In the genomic region with DNA sequence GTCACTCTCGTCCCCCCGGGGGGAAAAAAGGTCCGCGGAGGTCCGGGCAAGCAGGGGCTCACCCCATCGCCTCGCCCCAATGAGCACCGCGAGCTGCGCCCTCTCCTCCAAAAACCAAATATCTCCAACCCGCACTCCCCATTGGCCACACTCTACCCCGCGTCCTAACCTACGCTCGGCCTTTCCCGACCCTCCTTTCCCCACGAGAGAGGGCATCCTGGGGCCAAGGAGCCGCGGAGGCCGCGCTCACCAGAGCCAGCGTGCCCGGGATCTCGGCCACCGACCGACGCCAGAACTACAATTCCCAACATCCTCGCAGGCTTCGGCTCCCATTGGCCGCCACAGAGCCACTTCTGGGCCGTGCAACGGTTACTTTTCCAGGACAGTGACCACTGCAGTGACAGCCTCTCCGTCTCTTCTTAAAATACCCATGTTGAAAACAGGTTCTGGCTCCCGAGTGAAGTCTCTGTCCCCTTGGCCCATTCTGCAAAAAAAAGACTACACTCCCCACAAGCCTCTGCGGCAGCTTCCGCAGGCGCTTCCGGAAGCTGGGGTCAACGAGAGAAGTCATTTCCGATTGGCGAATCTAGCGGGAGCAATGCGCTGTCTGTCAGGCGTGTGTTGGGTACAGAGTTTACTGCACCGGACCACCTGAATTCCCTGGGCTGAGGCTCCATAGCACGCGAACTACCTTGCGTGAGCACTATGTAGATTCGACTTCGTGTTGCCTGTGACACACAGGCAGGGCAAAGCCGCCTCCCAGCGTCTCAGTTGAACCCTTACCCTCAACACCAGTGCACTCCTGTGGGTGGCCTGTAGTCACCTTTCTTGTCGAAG, we compare ENCODE assay signal across 8 cellular contexts. TPM values are rescaled to one million over a fixed set of nuclear protein-coding genes. Genes with fewer than 3 reads are reported as not detected.
A peak's percentile ranks its signal among the peaks of the same experiment; 100 is the strongest.
DNase-seq lines count a peak whose midpoint lies in the region; ATAC-seq, FAIRE-seq and TF ChIP-seq lines count a peak whose summit lies in the region.

Gene ZNF343, minus strand, starts transcription at position 285 of the 837 bp plus-strand sequence. CDS start 15,020 bp downstream, outside the sequence.

- peaks cover 13% of the 10 kb centered on the region for H3K79me2 ChIP-seq in Loucy (ENCODE audit: insufficient read depth, low read length)

- peak within 1 kb of the TSS; percentile 100 for H2AFZ ChIP-seq in Loucy (ENCODE audit: low read length)

- TF ChIP-seq CTCF in Loucy (conservative IDR thresholded peaks at IDR 0.05; ENCODE audit: low read length): no peak
- peak in 1 of 4 experiments; percentile 6 for TF ChIP-seq CTCF in gastroesophageal sphincter (IDR thresholded peaks at IDR 0.05)
- no peak for TF ChIP-seq CTCF in suprapubic skin (IDR thresholded peaks at IDR 0.05)

- peak within 1 kb of the TSS; percentile 80 for H3K9ac ChIP-seq in Loucy (ENCODE audit: low read depth, low read length, poor library complexity, severe bottlenecking)

- DNase-seq in H7 (peak; percentile 86), SJCRH30 (peak; percentile 74 to 85), non-pigmented ciliary epithelial cell (ENCODE audit: low read depth) (peak; percentile 36), suprapubic skin (ENCODE audit: low spot score in 2 of 2) (peak; percentile 86 to 89)
- DNase-seq in activated naive CD4-positive, alpha-beta T cell (lab: John Stamatoyannopoulos, UW): peak; percentile 24 to 57 (median 51)

- WGBS in gastroesophageal sphincter (ENCODE audit: low coverage in 1 of 2), 2 donors: 0 to 2% methylated on average over 10 to 23 of the region's 53 CpGs
- under 1% methylated on average over 37 of the region's 53 CpGs for WGBS in suprapubic skin

- H3K9me2 ChIP-seq in Loucy (replicated peaks; ENCODE audit: low read depth, low read length): no peaks in the 10 kb centered on the region

- H3K9me3 ChIP-seq in Loucy (ENCODE audit: insufficient read depth, low read depth, low read length): no peaks in the 10 kb centered on the region
- H3K9me3 ChIP-seq in SJCRH30 (replicated peaks): no peaks in the 10 kb centered on the region
- no peaks in the 10 kb centered on the region for H3K9me3 ChIP-seq in gastroesophageal sphincter
- H3K9me3 ChIP-seq in suprapubic skin: no peaks in the 10 kb centered on the region

- no peaks in the 10 kb centered on the region for H4K20me1 ChIP-seq in Loucy (ENCODE audit: insufficient read depth, low read length, poor library complexity, severe bottlenecking)

- peaks cover 55% of the 10 kb centered on the region for H3K27me3 ChIP-seq in H7 (ENCODE audit: control insufficient read depth, insufficient read depth, low read length)
- H3K27me3 ChIP-seq in Loucy (ENCODE audit: insufficient read depth, low read length, poor library complexity, severe bottlenecking): peaks cover 16% of the 10 kb centered on the region
- H3K27me3 ChIP-seq in SJCRH30: no peaks in the 10 kb centered on the region
- no peaks in the 10 kb centered on the region for H3K27me3 ChIP-seq in gastroesophageal sphincter
- H3K27me3 ChIP-seq in suprapubic skin: no peaks in the 10 kb centered on the region

- no peaks in the 10 kb centered on the region for H3F3A ChIP-seq in Loucy (ENCODE audit: low read depth)

- TF ChIP-seq POLR2A in gastroesophageal sphincter (IDR thresholded peaks at IDR 0.05): peak; percentile 45 to 57
- peak in 1 of 2 donors; percentile 22 for TF ChIP-seq POLR2A in suprapubic skin (IDR thresholded peaks at IDR 0.05)

- no peaks in the 10 kb centered on the region for H3K36me3 ChIP-seq in H7 (replicated peaks; ENCODE audit: control insufficient read depth, insufficient read depth, low read length)
- H3K36me3 ChIP-seq in Loucy (ENCODE audit: insufficient read depth, low read length): no peaks in the 10 kb centered on the region
- no peaks in the 10 kb centered on the region for H3K36me3 ChIP-seq in SJCRH30
- no peaks in the 10 kb centered on the region for H3K36me3 ChIP-seq in gastroesophageal sphincter
- H3K36me3 ChIP-seq in suprapubic skin: no peaks in the 10 kb centered on the region

- peak within 1 kb of the TSS; percentile 100 for H3K4me2 ChIP-seq in Loucy (ENCODE audit: low read depth, low read length, poor library complexity, severe bottlenecking)

- peak; percentile 96 for ATAC-seq in gastroesophageal sphincter

- H3K4me3 ChIP-seq in H7 (ENCODE audit: insufficient read depth, low read depth, low read length): peak within 1 kb of the TSS; percentile 65
- H3K4me3 ChIP-seq in Loucy (ENCODE audit: low read length, poor library complexity, severe bottlenecking): peak within 1 kb of the TSS; percentile 82
- H3K4me3 ChIP-seq in SJCRH30: peak within 1 kb of the TSS; percentile 74
- H3K4me3 ChIP-seq in gastroesophageal sphincter: peak within 1 kb of the TSS; percentile 65 to 70
- peak within 1 kb of the TSS; percentile 79 for H3K4me3 ChIP-seq in suprapubic skin

- H3K4me1 ChIP-seq in Loucy (ENCODE audit: insufficient read depth, low read length, poor library complexity, severe bottlenecking) (peaks cover 8% of the 10 kb centered on the region), SJCRH30 (no peaks in the 10 kb centered on the region), gastroesophageal sphincter (peaks cover 0 to 23% (median 10%) of the 10 kb centered on the region in 3 donors), suprapubic skin (peaks cover 18% of the 10 kb centered on the region)

- TF ChIP-seq EP300 in gastroesophageal sphincter (IDR thresholded peaks at IDR 0.05) (no peak), suprapubic skin (IDR thresholded peaks at IDR 0.05) (no peak)

- FAIRE-seq in G401.6 (lab: Jason Lieb, UNC): peak; percentile 25

- H3K27ac ChIP-seq in SJCRH30: peak within 1 kb of the TSS; percentile 81
- peak within 1 kb of the TSS; percentile 31 to 89 (median 88) for H3K27ac ChIP-seq in gastroesophageal sphincter
- H3K27ac ChIP-seq in suprapubic skin: peak within 1 kb of the TSS; percentile 80

RNA-seq across cellular contexts. Expression of gene ZNF343, which starts in this region (rescaled TPM):
- 6.5 and 7.8 TPM in 2 replicates for total RNA-seq in H7 (2014; rRNA removed; shearing (Covaris generic))
- total RNA-seq in SJCRH30 (2014; rRNA removed; shearing (Covaris generic)): 11.7 and 12.5 TPM in 2 replicates
- total RNA-seq in gastroesophageal sphincter (10 to 100 TPM; 10.3 to 16.8 (median 12.5) TPM), suprapubic skin (10 to 100 TPM in 3 of 4 donors, 1 to 10 TPM in 1; 7.9 to 19.2 (median 13.5) TPM)

Comparison
In these comparisons a context has a peak if more than half of its experiments do, and no peak if none do; other contexts are left out.
1. Peak in every context shown above with its lines: DNase-seq, ATAC-seq, H3K4me3 ChIP-seq and H3K27ac ChIP-seq.
2. DNase-seq: peak in every context shown above with its lines; median percentile 88 in suprapubic skin; 86 in H7; 80 in SJCRH30; 51 in activated naive CD4-positive, alpha-beta T cell; 36 in non-pigmented ciliary epithelial cell.